Comparison of ENCODE assay signal across 8 cellular contexts in the genomic region with DNA sequence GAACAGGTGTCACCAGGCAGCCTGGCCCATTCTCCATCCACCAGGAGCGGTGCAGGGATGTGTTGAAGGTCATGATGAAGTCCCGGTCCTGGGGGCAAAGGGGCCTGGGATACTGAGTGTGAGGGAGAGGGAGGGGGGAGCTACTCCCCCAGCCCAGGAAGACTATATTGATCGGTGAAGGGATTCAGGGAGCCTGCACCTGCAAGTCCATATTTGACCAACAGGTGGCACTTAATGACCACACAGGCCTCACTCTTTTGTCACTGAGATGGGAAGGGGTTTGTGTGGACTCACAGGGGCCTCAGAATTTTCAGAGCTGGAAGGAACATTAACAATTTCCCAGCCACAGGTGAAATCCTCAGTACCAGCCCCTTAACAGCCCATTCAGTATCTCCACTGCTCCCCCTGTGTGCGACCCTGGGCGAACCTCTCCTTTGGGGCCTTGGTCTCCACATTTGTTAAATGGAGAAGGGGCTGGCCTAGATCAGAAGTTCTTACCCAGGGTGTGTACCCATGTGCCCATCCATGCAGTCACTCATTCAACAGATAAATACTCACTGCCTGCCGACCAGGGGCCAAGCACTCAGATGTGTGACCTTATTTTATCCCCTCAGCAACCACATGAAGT. TPM values are rescaled to one million over a fixed set of nuclear protein-coding genes. Genes with fewer than 3 reads are reported as not detected.
DNase-seq lines count a peak whose midpoint lies in the region; ATAC-seq and TF ChIP-seq lines count a peak whose summit lies in the region.

No MANE protein-coding gene starts in this region.

- DNase-seq in AG04449 (ENCODE audit: low read depth, low spot score) (no peak), GM03348 (ENCODE audit: low spot score) (peak; percentile 67), NCI-H187 treated with DMSO at 0.1 percent for 48 hours (lab: John Stamatoyannopoulos, UW) (peak; percentile 19), fibroblast of the aortic adventitia (ENCODE audit: low read depth) (peak; percentile 52), renal cortical epithelial cell (ENCODE audit: low read depth) (peak; percentile 28)
- peak; percentile 83 for DNase-seq in activated CD4-positive, alpha-beta T cell treated with anti-CD3 and anti-CD28 coated beads, Interleukin-2, amount 10 ng/mL, durations not matched to agents 24 days and 14 days

- intact Hi-C loops in activated CD4-positive, alpha-beta T cell treated with anti-CD3 and anti-CD28 coated beads, Interleukin-2, amount 10 ng/mL, durations not matched to agents 24 days and 14 days (cut with micrococcal nuclease): loop anchor here (2.0 to 5.0 kb wide), 2 partner anchors 151 to 363 kb away; no protein-coding TSS in a partner anchor

- H3K27ac Mint-ChIP-seq in activated CD4-positive, alpha-beta T cell treated with anti-CD3 and anti-CD28 coated beads, Interleukin-2, amount 10 ng/mL, durations not matched to agents 24 days and 14 days: no peak overlapping the region

- no peak overlapping the region for H3K4me3 Mint-ChIP-seq in activated CD4-positive, alpha-beta T cell treated with anti-CD3 and anti-CD28 coated beads, Interleukin-2, amount 10 ng/mL, durations not matched to agents 24 days and 14 days

- H3K36me3 Mint-ChIP-seq in activated CD4-positive, alpha-beta T cell treated with anti-CD3 and anti-CD28 coated beads, Interleukin-2, amount 10 ng/mL, durations not matched to agents 24 days and 14 days (ENCODE audit: low read depth): no peaks in the 10 kb centered on the region

- POLR2A ChIA-PET in AG04449 (lab: Yijun Ruan, JAX): no interaction called here

- peaks cover 5% of the 10 kb centered on the region for H3K4me1 Mint-ChIP-seq in activated CD4-positive, alpha-beta T cell treated with anti-CD3 and anti-CD28 coated beads, Interleukin-2, amount 10 ng/mL, durations not matched to agents 24 days and 14 days

- H3K4me3 ChIP-seq in AG04449 (ENCODE audit: low read depth, low read length) (no peak overlapping the region), fibroblast of the aortic adventitia (ENCODE audit: low read depth, low read length) (no peak overlapping the region)

- ATAC-seq in HG02885 (IDR thresholded peaks at IDR 0.05; ENCODE audit: poor library complexity, unreplicated experiment): no peak
- no peak for ATAC-seq in GM18868 (IDR thresholded peaks at IDR 0.05; ENCODE audit: unreplicated experiment)

- peak; percentile 67 for TF ChIP-seq CTCF in AG04449 (IDR thresholded peaks at IDR 0.05; ENCODE audit: insufficient read depth, low read length, missing control alignments)
- peak; percentile 90 for TF ChIP-seq CTCF in fibroblast of the aortic adventitia (IDR thresholded peaks at IDR 0.05; ENCODE audit: insufficient read depth, low read length)

- no peaks in the 10 kb centered on the region for H3K9me3 Mint-ChIP-seq in activated CD4-positive, alpha-beta T cell treated with anti-CD3 and anti-CD28 coated beads, Interleukin-2, amount 10 ng/mL, durations not matched to agents 24 days and 14 days

- peaks cover 23% of the 10 kb centered on the region for H3K27me3 Mint-ChIP-seq in activated CD4-positive, alpha-beta T cell treated with anti-CD3 and anti-CD28 coated beads, Interleukin-2, amount 10 ng/mL, durations not matched to agents 24 days and 14 days

- CTCF ChIA-PET in AG04449 (lab: Yijun Ruan, JAX): interaction anchor here (0.5 to 8.5 kb wide), 45 partner anchors 9 to 435 kb away, joined by 3 to 122 read pairs (median 6); a partner anchor contains a TSS

RNA-seq across cellular contexts. Expression of a gene that starts 55.6 kb away (rescaled TPM):
- not detected in 2 replicates for total RNA-seq in activated CD4-positive, alpha-beta T cell treated with anti-CD3 and anti-CD28 coated beads, Interleukin-2, amount 10 ng/mL, durations not matched to agents 24 days and 14 days
- total RNA-seq in fibroblast of the aortic adventitia (ENCODE audit: low replicate concordance) (0.36 TPM in 1 of 2 replicates, not detected in the other), renal cortical epithelial cell (0.10 TPM in 1 of 2 replicates, not detected in the other)
